ENCODE assay signal across 23 cellular contexts in genomic region chr15:51180009-51180408, GRCh38.
"Had no signal": no experiment of that assay in that cellular context is flagged by ENCODE, and none has a peak within 500 bp of the region (broad histone marks: within the 10 kb centered on the region; RNA-seq: fewer than 3 reads in every experiment).

No MANE protein-coding gene starts in this region.

- H3K27ac Mint-ChIP-seq: dendritic cell treated with granulocyte-macrophage colony-stimulating factor and Interleukin-4, amounts not matched to agents 40 ng/mL and 50 ng/mL, for 4 days; effector memory CD8-positive, alpha-beta T cell; immature natural killer cell; memory B cell; mesothelial cell of epicardium; natural killer cell had no signal

- H3K9me3 Mint-ChIP-seq: dendritic cell treated with granulocyte-macrophage colony-stimulating factor and Interleukin-4, amounts not matched to agents 40 ng/mL and 50 ng/mL, for 4 days; effector memory CD8-positive, alpha-beta T cell; natural killer cell; neural crest cell had no signal

- H3K4me1 Mint-ChIP-seq: immature natural killer cell, memory B cell, mesothelial cell of epicardium, natural killer cell had no signal

- H3K36me3 Mint-ChIP-seq: immature natural killer cell, memory B cell, mesothelial cell of epicardium, natural killer cell had no signal

- DNase-seq: effector memory CD8-positive, alpha-beta T cell; foreskin fibroblast; immature natural killer cell; kidney; left cardiac atrium; left ventricle myocardium inferior; lower lobe of right lung; natural killer cell; posterior cingulate gyrus; spleen; stimulated activated CD4-positive, alpha-beta T cell treated with anti-CD3 and anti-CD28 coated beads, Interleukin-15, amount 100 ng/mL, for 24 hours; stimulated activated CD4-positive, alpha-beta T cell treated with anti-CD3 and anti-CD28 coated beads, Interleukin-1b, Interleukin-23, amount 100 ng/mL, for 48 hours; stimulated activated CD4-positive, alpha-beta T cell treated with anti-CD3 and anti-CD28 coated beads, Interleukin-4, amount 100 ng/mL, for 24 hours; stimulated activated naive CD4-positive, alpha-beta T cell; stomach; substantia nigra; trophoblast cell; uterus had no signal

- H3K4me3 Mint-ChIP-seq: dendritic cell treated with granulocyte-macrophage colony-stimulating factor and Interleukin-4, amounts not matched to agents 40 ng/mL and 50 ng/mL, for 4 days; effector memory CD8-positive, alpha-beta T cell; immature natural killer cell; memory B cell; mesothelial cell of epicardium; natural killer cell; neural crest cell had no signal

- ATAC-seq: effector memory CD8-positive, alpha-beta T cell; left cardiac atrium; natural killer cell; sciatic nerve had no signal
